In the genomic region with DNA sequence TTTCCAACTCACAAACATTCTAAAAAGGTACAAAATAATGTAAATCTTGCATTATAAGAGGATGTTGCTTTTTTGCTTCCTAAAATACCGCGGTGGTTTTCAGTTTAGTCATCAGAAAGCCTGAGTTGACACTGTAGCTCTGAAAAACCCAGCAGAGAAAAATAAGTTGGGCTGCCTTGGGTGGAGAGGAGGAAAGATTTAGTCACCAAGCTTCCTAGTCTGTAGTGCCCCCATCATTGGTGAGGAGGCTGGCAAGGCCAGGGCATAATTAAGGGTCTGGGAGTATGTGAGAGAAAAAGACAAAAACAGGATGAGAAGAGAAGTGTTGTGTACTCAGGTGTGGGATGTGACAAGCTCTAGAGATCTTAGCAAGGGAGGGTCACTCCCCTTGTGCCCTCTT, we compare ENCODE assay signal across 16 cellular contexts. TPM values are rescaled to one million over a fixed set of nuclear protein-coding genes. Genes with fewer than 3 reads are reported as not detected.
DNase-seq lines count a peak whose midpoint lies in the region; ATAC-seq and TF ChIP-seq lines count a peak whose summit lies in the region.
"Had no signal": no experiment of that assay in that cellular context is flagged by ENCODE, and none has a peak within 500 bp of the region (broad histone marks: within the 10 kb centered on the region; RNA-seq: fewer than 3 reads in every experiment).

No MANE protein-coding gene starts in this region.

- H3K4me1 Mint-ChIP-seq in chondrocyte (ENCODE audit: low read depth) = peaks cover 71% of the 10 kb centered on the region
- H3K4me1 Mint-ChIP-seq in osteocyte (ENCODE audit: unreplicated experiment) = peaks cover 59% of the 10 kb centered on the region
- peaks cover 7% of the 10 kb centered on the region for H3K4me1 Mint-ChIP-seq in activated CD4-positive, alpha-beta T cell treated with anti-CD3 and anti-CD28 coated beads, Interleukin-2, amount 10 ng/mL, durations not matched to agents 24 days and 14 days

- DNase-seq in GM03348 (ENCODE audit: low spot score) (peak; percentile 27), M059J (ENCODE audit: low read depth) (peak; percentile 30), chondrocyte (ENCODE audit: low spot score) (no peak), osteocyte (ENCODE audit: extremely low spot score, unreplicated experiment) (no peak), NCI-H2171 (lab: John Stamatoyannopoulos, UW) (no peak)
- no peak for DNase-seq in activated CD4-positive, alpha-beta T cell treated with anti-CD3 and anti-CD28 coated beads, Interleukin-2, amount 10 ng/mL, durations not matched to agents 24 days and 14 days
- DNase-seq: activated CD4-positive, alpha-beta T cell treated with anti-CD3 and anti-CD28 coated beads, Interleukin-2, amount 10 ng/mL, durations not matched to agents 7 days and 5 days; activated naive CD4-positive, alpha-beta T cell; CD4-positive, CD25-positive, alpha-beta regulatory T cell; left lung; NCI-H187; NK-92 treated with Interleukin-12 subunit alpha and Interleukin-12 subunit beta, amount 100 ng/mL, for 24 hours; SW 1271 had no signal

- no peak for TF ChIP-seq CTCF in chondrocyte (IDR thresholded peaks at IDR 0.05)
- no peak for TF ChIP-seq CTCF in osteocyte (IDR thresholded peaks at IDR 0.05)
- no peak for TF ChIP-seq CTCF in gastroesophageal sphincter (IDR thresholded peaks at IDR 0.05)

- H3K27me3 ChIP-seq in gastroesophageal sphincter = no peaks in the 10 kb centered on the region

- H3K27me3 Mint-ChIP-seq in chondrocyte (ENCODE audit: low read depth) (no peaks in the 10 kb centered on the region), osteocyte (ENCODE audit: unreplicated experiment) (no peaks in the 10 kb centered on the region)
- H3K27me3 Mint-ChIP-seq in activated CD4-positive, alpha-beta T cell treated with anti-CD3 and anti-CD28 coated beads, Interleukin-2, amount 10 ng/mL, durations not matched to agents 24 days and 14 days = peaks cover 29% of the 10 kb centered on the region

- H3K4me3 Mint-ChIP-seq in chondrocyte (ENCODE audit: unreplicated experiment) (peak overlapping the region; percentile 49), osteocyte (ENCODE audit: unreplicated experiment) (peak overlapping the region; percentile 56)
- no peak overlapping the region for H3K4me3 Mint-ChIP-seq in activated CD4-positive, alpha-beta T cell treated with anti-CD3 and anti-CD28 coated beads, Interleukin-2, amount 10 ng/mL, durations not matched to agents 24 days and 14 days
- H3K4me3 Mint-ChIP-seq: activated CD4-positive, alpha-beta T cell treated with anti-CD3 and anti-CD28 coated beads, Interleukin-2, amount 10 ng/mL, durations not matched to agents 7 days and 5 days had no signal

- intact Hi-C loops in activated CD4-positive, alpha-beta T cell treated with anti-CD3 and anti-CD28 coated beads, Interleukin-2, amount 10 ng/mL, durations not matched to agents 24 days and 14 days (cut with micrococcal nuclease) = no loop called here

- peaks cover 9% of the 10 kb centered on the region for H3K9me3 Mint-ChIP-seq in chondrocyte (ENCODE audit: low read depth)
- H3K9me3 Mint-ChIP-seq in osteocyte (ENCODE audit: unreplicated experiment) = no peaks in the 10 kb centered on the region
- no peaks in the 10 kb centered on the region for H3K9me3 Mint-ChIP-seq in activated CD4-positive, alpha-beta T cell treated with anti-CD3 and anti-CD28 coated beads, Interleukin-2, amount 10 ng/mL, durations not matched to agents 24 days and 14 days
- H3K9me3 Mint-ChIP-seq: activated CD4-positive, alpha-beta T cell treated with anti-CD3 and anti-CD28 coated beads, Interleukin-2, amount 10 ng/mL, durations not matched to agents 7 days and 5 days had no signal

- peaks cover 0 to 74% (median 4%) of the 10 kb centered on the region in 3 donors for H3K4me1 ChIP-seq in gastroesophageal sphincter

- H3K27ac ChIP-seq in gastroesophageal sphincter = no peak overlapping the region
- H3K27ac ChIP-seq: left lung, neutrophil had no signal

- H3K27ac Mint-ChIP-seq in chondrocyte (ENCODE audit: unreplicated experiment) (peak overlapping the region; percentile 94), osteocyte (ENCODE audit: unreplicated experiment) (peak overlapping the region; percentile 83)
- no peak overlapping the region for H3K27ac Mint-ChIP-seq in activated CD4-positive, alpha-beta T cell treated with anti-CD3 and anti-CD28 coated beads, Interleukin-2, amount 10 ng/mL, durations not matched to agents 24 days and 14 days
- H3K27ac Mint-ChIP-seq: activated CD4-positive, alpha-beta T cell treated with anti-CD3 and anti-CD28 coated beads, Interleukin-2, amount 10 ng/mL, durations not matched to agents 7 days and 5 days had no signal

- no peak for ATAC-seq in HG03196 (IDR thresholded peaks at IDR 0.05; ENCODE audit: unreplicated experiment)
- ATAC-seq in gastroesophageal sphincter = no peak
- ATAC-seq: left lung had no signal

- TF ChIP-seq POLR2A in gastroesophageal sphincter (IDR thresholded peaks at IDR 0.05) = no peak

- no peak overlapping the region for H3K4me3 ChIP-seq in gastroesophageal sphincter
- H3K4me3 ChIP-seq: left lung had no signal

- no peaks in the 10 kb centered on the region for H3K9me3 ChIP-seq in gastroesophageal sphincter
- H3K9me3 ChIP-seq: left lung, neutrophil had no signal

- 30 to 40% methylated on average over 2 of the region's 2 CpGs for WGBS in gastroesophageal sphincter (ENCODE audit: low coverage in 1 of 2), 2 donors

- H3K36me3 ChIP-seq in gastroesophageal sphincter = no peaks in the 10 kb centered on the region
- H3K36me3 ChIP-seq: left lung, neutrophil had no signal

- H3K36me3 Mint-ChIP-seq in chondrocyte (ENCODE audit: low read depth) (peaks cover 3% of the 10 kb centered on the region), osteocyte (ENCODE audit: unreplicated experiment) (no peaks in the 10 kb centered on the region)
- H3K36me3 Mint-ChIP-seq in activated CD4-positive, alpha-beta T cell treated with anti-CD3 and anti-CD28 coated beads, Interleukin-2, amount 10 ng/mL, durations not matched to agents 24 days and 14 days (ENCODE audit: low read depth) = no peaks in the 10 kb centered on the region
- H3K36me3 Mint-ChIP-seq: CD4-positive, CD25-positive, alpha-beta regulatory T cell had no signal

- TF ChIP-seq EP300 in gastroesophageal sphincter (IDR thresholded peaks at IDR 0.05) = no peak

RNA-seq across cellular contexts. Expression of a gene that starts 5.7 kb away (rescaled TPM):
- 14.0 and 32.0 TPM in 2 replicates for total RNA-seq in M059J (2014; rRNA removed; shearing (Covaris generic))
- 116 to 142 TPM (median 131 TPM) in 3 replicates for total RNA-seq in chondrocyte
- 105 and 117 TPM in 2 replicates for total RNA-seq in osteocyte
- 6.8 and 11.5 TPM in 2 replicates for total RNA-seq in activated CD4-positive, alpha-beta T cell treated with anti-CD3 and anti-CD28 coated beads, Interleukin-2, amount 10 ng/mL, durations not matched to agents 24 days and 14 days
- 10 to 100 TPM; 81.5 to 98.9 (median 86.8) TPM for total RNA-seq in gastroesophageal sphincter

Comparison
In these comparisons a context has a peak if more than half of its experiments do, and no peak if none do; other contexts are left out.
1. DNase-seq: peak in GM03348 (single experiment) and M059J (single experiment); none in chondrocyte (single experiment), osteocyte (single experiment), NCI-H2171 (single experiment) and activated CD4-positive, alpha-beta T cell treated with anti-CD3 and anti-CD28 coated beads, Interleukin-2, amount 10 ng/mL, durations not matched to agents 24 days and 14 days (single experiment).